ENCODE assay signal across 16 cellular contexts in genomic region chr5:53712327-53712726, GRCh38.
"Had no signal": no experiment of that assay in that cellular context is flagged by ENCODE, and none has a peak within 500 bp of the region (broad histone marks: within the 10 kb centered on the region; RNA-seq: fewer than 3 reads in every experiment).

No MANE protein-coding gene starts in this region.

- H3K27ac Mint-ChIP-seq: activated naive CD8-positive, alpha-beta T cell treated with anti-CD3 and anti-CD28 coated beads for 36 hours; natural killer cell; stimulated activated naive CD8-positive, alpha-beta T cell treated with anti-CD3 and anti-CD28 coated beads, Interleukin-15, Interleukin-2, amounts not matched to agents 100 ng/mL and 50 ng/mL, for 24 hours; type B pancreatic cell had no signal

- H3K4me3 Mint-ChIP-seq: activated naive CD8-positive, alpha-beta T cell treated with anti-CD3 and anti-CD28 coated beads for 36 hours; natural killer cell; stimulated activated naive CD8-positive, alpha-beta T cell treated with anti-CD3 and anti-CD28 coated beads, Interleukin-15, Interleukin-2, amounts not matched to agents 100 ng/mL and 50 ng/mL, for 24 hours; type B pancreatic cell had no signal

- H3K4me3 ChIP-seq: body of pancreas, esophagus squamous epithelium, hepatocyte, left lung, right atrium auricular region had no signal

- DNase-seq: activated CD4-positive, alpha-beta T cell treated with anti-CD3 and anti-CD28 coated beads, Interleukin-2, amount 50 U/mL, for 1 hour; activated CD8-positive, alpha-beta memory T cell treated with anti-CD3 and anti-CD28 coated beads for 24 hours; activated naive CD8-positive, alpha-beta T cell treated with anti-CD3 and anti-CD28 coated beads for 36 hours; amygdala; body of pancreas; cortex of kidney; effector CD4-positive, alpha-beta T cell; esophagus squamous epithelium; left lung; natural killer cell; T-helper 9 cell had no signal

- H3K36me3 Mint-ChIP-seq: type B pancreatic cell had no signal

- H3K4me1 Mint-ChIP-seq: activated naive CD8-positive, alpha-beta T cell treated with anti-CD3 and anti-CD28 coated beads for 36 hours; natural killer cell had no signal

- H3K27me3 Mint-ChIP-seq: activated naive CD8-positive, alpha-beta T cell treated with anti-CD3 and anti-CD28 coated beads for 36 hours; type B pancreatic cell had no signal

- ATAC-seq: activated CD4-positive, CD25-positive, alpha-beta regulatory T cell treated with anti-CD3 and anti-CD28 coated beads, Interleukin-2, amount 50 U/mL, for 24 hours; body of pancreas; left lung; natural killer cell had no signal
